In the genomic region with DNA sequence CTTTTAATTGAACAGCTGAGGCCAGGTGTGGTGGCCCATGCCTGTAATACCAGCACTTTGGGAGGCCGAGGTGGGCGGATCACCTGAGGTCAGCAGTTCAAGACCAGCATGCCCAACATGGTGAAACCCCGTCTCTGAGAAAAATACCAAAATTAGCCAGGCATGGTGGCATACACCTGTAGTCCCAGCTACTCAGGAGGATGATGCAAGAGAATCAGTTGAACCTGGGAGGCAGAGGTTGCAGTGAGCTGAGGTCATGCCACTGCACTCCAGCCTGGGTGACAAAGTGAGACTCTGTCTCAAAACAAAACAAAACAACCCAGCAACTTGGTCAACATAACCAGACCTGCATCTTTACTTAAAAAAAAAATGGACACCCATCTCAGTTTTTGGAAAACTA, we compare ENCODE assay signal across 1 cellular context. TPM values are rescaled to one million over a fixed set of nuclear protein-coding genes. Genes with fewer than 3 reads are reported as not detected.
"Had no signal": no experiment of that assay in that cellular context is flagged by ENCODE, and none has a peak within 500 bp of the region (broad histone marks: within the 10 kb centered on the region; RNA-seq: fewer than 3 reads in every experiment).

No MANE protein-coding gene starts in this region.

RNA-seq across cellular contexts. Expression of gene SRRM5, which starts 24.9 kb away (rescaled TPM):
- total RNA-seq: bronchial epithelial cell had no signal
